1 cellular context compared by ENCODE assay signal in the genomic region with DNA sequence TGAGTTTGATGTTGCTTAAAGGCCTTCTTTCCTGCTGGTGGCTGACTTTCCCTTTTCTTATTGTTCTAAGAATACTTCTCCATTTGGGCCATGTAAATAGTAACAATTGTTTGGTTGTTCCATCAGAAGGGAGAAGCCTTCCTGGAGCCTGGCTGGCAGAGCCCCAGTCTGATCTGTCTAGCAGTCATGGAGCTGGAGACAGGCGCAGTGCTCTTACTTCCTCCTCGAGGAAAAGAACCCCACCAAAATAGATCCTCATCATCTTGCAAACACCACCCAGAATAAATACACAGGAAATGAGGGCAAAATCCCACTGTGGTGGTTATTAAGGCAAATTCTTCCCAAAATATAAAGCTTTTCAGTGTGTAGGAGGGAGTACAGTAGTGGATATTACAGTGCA.
TF ChIP-seq lines count a peak whose summit lies in the region.

No MANE protein-coding gene starts in this region.

TF ChIP-seq in GM23338, 12 proteins besides CTCF, POLR2A, EP300 and RAD21 (continued from another document):
- TF ChIP-seq, protein P1, sequence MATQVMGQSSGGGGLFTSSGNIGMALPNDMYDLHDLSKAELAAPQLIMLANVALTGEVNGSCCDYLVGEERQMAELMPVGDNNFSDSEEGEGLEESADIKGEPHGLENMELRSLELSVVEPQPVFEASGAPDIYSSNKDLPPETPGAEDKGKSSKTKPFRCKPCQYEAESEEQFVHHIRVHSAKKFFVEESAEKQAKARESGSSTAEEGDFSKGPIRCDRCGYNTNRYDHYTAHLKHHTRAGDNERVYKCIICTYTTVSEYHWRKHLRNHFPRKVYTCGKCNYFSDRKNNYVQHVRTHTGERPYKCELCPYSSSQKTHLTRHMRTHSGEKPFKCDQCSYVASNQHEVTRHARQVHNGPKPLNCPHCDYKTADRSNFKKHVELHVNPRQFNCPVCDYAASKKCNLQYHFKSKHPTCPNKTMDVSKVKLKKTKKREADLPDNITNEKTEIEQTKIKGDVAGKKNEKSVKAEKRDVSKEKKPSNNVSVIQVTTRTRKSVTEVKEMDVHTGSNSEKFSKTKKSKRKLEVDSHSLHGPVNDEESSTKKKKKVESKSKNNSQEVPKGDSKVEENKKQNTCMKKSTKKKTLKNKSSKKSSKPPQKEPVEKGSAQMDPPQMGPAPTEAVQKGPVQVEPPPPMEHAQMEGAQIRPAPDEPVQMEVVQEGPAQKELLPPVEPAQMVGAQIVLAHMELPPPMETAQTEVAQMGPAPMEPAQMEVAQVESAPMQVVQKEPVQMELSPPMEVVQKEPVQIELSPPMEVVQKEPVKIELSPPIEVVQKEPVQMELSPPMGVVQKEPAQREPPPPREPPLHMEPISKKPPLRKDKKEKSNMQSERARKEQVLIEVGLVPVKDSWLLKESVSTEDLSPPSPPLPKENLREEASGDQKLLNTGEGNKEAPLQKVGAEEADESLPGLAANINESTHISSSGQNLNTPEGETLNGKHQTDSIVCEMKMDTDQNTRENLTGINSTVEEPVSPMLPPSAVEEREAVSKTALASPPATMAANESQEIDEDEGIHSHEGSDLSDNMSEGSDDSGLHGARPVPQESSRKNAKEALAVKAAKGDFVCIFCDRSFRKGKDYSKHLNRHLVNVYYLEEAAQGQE (IDR thresholded peaks at IDR 0.05; ENCODE audit: unreplicated experiment) = no peak
- TF ChIP-seq CREB1 (CRISPR knock-in tag; IDR thresholded peaks at IDR 0.05; ENCODE audit: low read depth) (no peak), POLR2AphosphoS5 (IDR thresholded peaks at IDR 0.05; ENCODE audit: low read depth) (no peak), JUNB (IDR thresholded peaks at IDR 0.05; ENCODE audit: unreplicated experiment) (no peak), EZH2phosphoT487 (IDR thresholded peaks at IDR 0.05; ENCODE audit: unreplicated experiment) (no peak), NANOG (IDR thresholded peaks at IDR 0.05; ENCODE audit: borderline replicate concordance) (no peak), ZNF331 (CRISPR knock-in tag; IDR thresholded peaks at IDR 0.05; ENCODE audit: low read depth) (no peak), ZNF462 (CRISPR knock-in tag; IDR thresholded peaks at IDR 0.05) (no peak), STAT1 (IDR thresholded peaks at IDR 0.05; ENCODE audit: unreplicated experiment) (no peak)
